Comparison of ENCODE assay signal across 9 cellular contexts in the genomic region with DNA sequence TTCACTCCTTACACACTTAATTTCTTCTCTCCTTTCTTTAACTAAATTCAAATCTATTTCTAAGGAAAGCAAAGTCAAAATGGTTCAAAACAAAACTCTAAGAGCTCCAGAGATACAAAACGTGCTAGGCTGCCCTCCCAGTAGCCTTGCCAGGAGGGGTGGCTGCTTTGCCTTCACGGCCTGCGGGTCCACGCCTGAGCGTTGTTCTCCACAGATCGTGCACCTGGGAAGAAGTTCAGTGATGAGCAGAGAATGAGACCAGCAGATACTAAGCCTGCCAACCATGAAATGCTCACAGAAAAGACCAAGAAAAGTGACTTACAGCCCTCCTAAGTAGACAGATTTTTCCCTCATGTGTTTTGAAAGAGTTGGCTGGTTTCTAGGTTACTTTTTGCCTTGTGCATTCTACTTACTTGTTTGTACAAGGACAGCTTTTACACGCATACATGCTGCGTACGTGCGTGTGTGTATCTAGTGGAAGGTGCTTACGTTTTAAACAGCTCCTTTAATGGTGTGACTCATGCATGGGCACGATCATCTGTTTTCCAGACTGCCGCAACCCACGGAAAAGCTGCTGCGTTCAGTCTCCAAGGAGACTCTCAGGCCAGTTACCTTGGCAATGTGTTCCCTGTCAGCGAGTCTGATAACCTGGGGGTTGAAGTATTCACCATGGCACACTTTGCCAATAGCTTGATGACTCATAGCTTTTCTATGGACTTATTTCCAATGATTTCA. TPM values are rescaled to one million over a fixed set of nuclear protein-coding genes. Genes with fewer than 3 reads are reported as not detected.
DNase-seq lines count a peak whose midpoint lies in the region; ATAC-seq and TF ChIP-seq lines count a peak whose summit lies in the region.
"Had no signal": no experiment of that assay in that cellular context is flagged by ENCODE, and none has a peak within 500 bp of the region (broad histone marks: within the 10 kb centered on the region; RNA-seq: fewer than 3 reads in every experiment).

No MANE protein-coding gene starts in this region.

- no peak overlapping the region for H3K27ac Mint-ChIP-seq in effector memory CD8-positive, alpha-beta T cell

- TF ChIP-seq CTCF in ascending aorta (IDR thresholded peaks at IDR 0.05) = no peak

- H3K4me1 Mint-ChIP-seq in effector memory CD8-positive, alpha-beta T cell (ENCODE audit: low read depth in 2 of 2) = no peaks in the 10 kb centered on the region

- H3K4me3 ChIP-seq in ascending aorta = peak overlapping the region; percentile 9 to 46

- no peaks in the 10 kb centered on the region for H3K27me3 ChIP-seq in ascending aorta

- H3K27ac ChIP-seq in ascending aorta = peak overlapping the region; percentile 27 to 73

- DNase-seq in GM03348 (ENCODE audit: low spot score) (peak; percentile 64), ascending aorta (ENCODE audit: low spot score in 2 of 2) (peak; percentile 11 to 77), Right ventricle myocardium superior (no peak), sciatic nerve (ENCODE audit: low spot score) (no peak), DMS79 (lab: John Stamatoyannopoulos, UW) (no peak)
- DNase-seq in effector memory CD8-positive, alpha-beta T cell = no peak
- DNase-seq: NCI-H526 had no signal

- ATAC-seq in Right ventricle myocardium superior (ENCODE audit: poor library complexity) (peak; percentile 73), sciatic nerve (peak; percentile 58), GM19324 (IDR thresholded peaks at IDR 0.05; ENCODE audit: low FRiP score, unreplicated experiment) (no peak), HG02678 (IDR thresholded peaks at IDR 0.05; ENCODE audit: unreplicated experiment) (no peak)
- no peak for ATAC-seq in effector memory CD8-positive, alpha-beta T cell (replicated peaks)

- no peaks in the 10 kb centered on the region for H3K36me3 Mint-ChIP-seq in effector memory CD8-positive, alpha-beta T cell (ENCODE audit: insufficient read depth)

- H3K36me3 ChIP-seq in ascending aorta = no peaks in the 10 kb centered on the region

- no peaks in the 10 kb centered on the region for H3K4me1 ChIP-seq in ascending aorta

- H3K27me3 Mint-ChIP-seq in effector memory CD8-positive, alpha-beta T cell = peaks cover 22 to 27% of the 10 kb centered on the region in 2 donors

- no peaks in the 10 kb centered on the region for H3K9me3 Mint-ChIP-seq in effector memory CD8-positive, alpha-beta T cell

- intact Hi-C loops in ascending aorta (cut with DNase I) = no loop called here
- intact Hi-C loops in Right ventricle myocardium superior (cut with DNase I) = no loop called here
- intact Hi-C loops in sciatic nerve (cut with DNase I) = no loop called here

- no peaks in the 10 kb centered on the region for H3K9me3 ChIP-seq in ascending aorta

- no peak overlapping the region for H3K4me3 Mint-ChIP-seq in effector memory CD8-positive, alpha-beta T cell

RNA-seq across cellular contexts. Expression of gene PBOV1, which starts 32.4 kb away (rescaled TPM):
- not detected for total RNA-seq in ascending aorta
- not detected for total RNA-seq in Right ventricle myocardium superior
- not detected for total RNA-seq in sciatic nerve

Comparison
In these comparisons a context has a peak if more than half of its experiments do, and no peak if none do; other contexts are left out.
1. DNase-seq: peak in GM03348 (single experiment) and ascending aorta (2 of 2); none in Right ventricle myocardium superior (single experiment), sciatic nerve (single experiment), DMS79 (single experiment) and effector memory CD8-positive, alpha-beta T cell (0 of 3).
2. ATAC-seq: peak in Right ventricle myocardium superior (single experiment) and sciatic nerve (single experiment); none in GM19324 (single experiment), HG02678 (single experiment) and effector memory CD8-positive, alpha-beta T cell (single experiment).